8 cellular contexts compared by ENCODE assay signal in genomic region chr5:963673-964531, GRCh38. TPM values are rescaled to one million over a fixed set of nuclear protein-coding genes. Genes with fewer than 3 reads are reported as not detected.
A peak's percentile ranks its signal among the peaks of the same experiment; 100 is the strongest.
DNase-seq lines count a peak whose midpoint lies in the region; ATAC-seq and TF ChIP-seq lines count a peak whose summit lies in the region.

No MANE protein-coding gene starts in this region.

- no peaks in the 10 kb centered on the region for H4K20me1 ChIP-seq in GM23248 (ENCODE audit: insufficient read depth)

- H3F3A ChIP-seq in GM23248 (ENCODE audit: insufficient read depth): peaks cover 8% of the 10 kb centered on the region

- peaks cover 25% of the 10 kb centered on the region for H3K27me3 Mint-ChIP-seq in activated naive CD8-positive, alpha-beta T cell treated with anti-CD3 and anti-CD28 coated beads, Interleukin-2, amount 10 ng/mL, durations not matched to agents 7 days and 5 days
- peaks cover 15 to 54% (median 40%) of the 10 kb centered on the region in 5 donors for H3K27me3 Mint-ChIP-seq in naive thymus-derived CD8-positive, alpha-beta T cell

- H3K27ac ChIP-seq in GM23248: no peak overlapping the region

- no peaks in the 10 kb centered on the region for H3K9me3 ChIP-seq in GM23248 (ENCODE audit: low read depth)

- H3K4me3 ChIP-seq in GM23248 (no peak overlapping the region), NB4 (ENCODE audit: low read depth, low read length) (peak overlapping the region; percentile 60)

- H3K27me3 ChIP-seq in GM23248 (replicated peaks; ENCODE audit: insufficient read depth): peaks cover 39% of the 10 kb centered on the region

- H3K9me3 Mint-ChIP-seq in activated naive CD8-positive, alpha-beta T cell treated with anti-CD3 and anti-CD28 coated beads, Interleukin-2, amount 10 ng/mL, durations not matched to agents 7 days and 5 days: no peaks in the 10 kb centered on the region
- no peaks in the 10 kb centered on the region for H3K9me3 Mint-ChIP-seq in naive thymus-derived CD8-positive, alpha-beta T cell

- H3K4me2 ChIP-seq in GM23248 (ENCODE audit: unreplicated experiment): peak overlapping the region; percentile 67

- TF ChIP-seq POLR2A in NB4 (IDR thresholded peaks at IDR 0.05; ENCODE audit: extremely low read depth, insufficient read length): peak; percentile 85

- peak overlapping the region; percentile 81 for H3K4me3 Mint-ChIP-seq in activated naive CD8-positive, alpha-beta T cell treated with anti-CD3 and anti-CD28 coated beads, Interleukin-2, amount 10 ng/mL, durations not matched to agents 7 days and 5 days
- peak overlapping the region; percentile 72 to 89 (median 84) for H3K4me3 Mint-ChIP-seq in naive thymus-derived CD8-positive, alpha-beta T cell

- H3K27ac Mint-ChIP-seq in activated naive CD8-positive, alpha-beta T cell treated with anti-CD3 and anti-CD28 coated beads, Interleukin-2, amount 10 ng/mL, durations not matched to agents 7 days and 5 days: peak overlapping the region; percentile 98
- H3K27ac Mint-ChIP-seq in naive thymus-derived CD8-positive, alpha-beta T cell: peak overlapping the region in 9 of 10 donors; percentile 69 to 94 (median 90)

- H3K4me1 ChIP-seq in GM23248 (ENCODE audit: insufficient read depth): peaks cover 12% of the 10 kb centered on the region; the same call in 1 of the 2 replicates

- peak; percentile 93 for ATAC-seq in activated naive CD8-positive, alpha-beta T cell treated with anti-CD3 and anti-CD28 coated beads, Interleukin-2, amount 10 ng/mL, durations not matched to agents 7 days and 5 days (ENCODE audit: low read depth)
- peak; percentile 92 to 93 for ATAC-seq in naive thymus-derived CD8-positive, alpha-beta T cell
- ATAC-seq in GM18520 (IDR thresholded peaks at IDR 0.05; ENCODE audit: unreplicated experiment): no peak

- TF ChIP-seq CTCF in NB4 (IDR thresholded peaks at IDR 0.05; ENCODE audit: low read depth, low read length): no peak

- no peak overlapping the region for H3K9ac ChIP-seq in GM23248

- H3K36me3 Mint-ChIP-seq in activated naive CD8-positive, alpha-beta T cell treated with anti-CD3 and anti-CD28 coated beads, Interleukin-2, amount 10 ng/mL, durations not matched to agents 7 days and 5 days: no peaks in the 10 kb centered on the region
- H3K36me3 Mint-ChIP-seq in naive thymus-derived CD8-positive, alpha-beta T cell: no peaks in the 10 kb centered on the region

- WGBS in GM23248 (ENCODE audit: low coverage in 1 of 2, low lambda C conversion rate in 2 of 2, missing lambda C conversion rate in 2 of 2), 2 experiments: 14 to 17% methylated on average over 25 to 31 of the region's 31 CpGs

- POLR2A ChIA-PET in activated naive CD8-positive, alpha-beta T cell treated with anti-CD3 and anti-CD28 coated beads, Interleukin-2, amount 10 ng/mL, durations not matched to agents 7 days and 5 days (lab: Charles Lee): interaction anchor here (1.0 to 1.2 kb wide), 2 partner anchors 26 to 34 kb away, joined by 3 to 5 read pairs; no protein-coding TSS in a partner anchor
- POLR2A ChIA-PET in naive thymus-derived CD8-positive, alpha-beta T cell (lab: Charles Lee): no interaction called here

- DNase-seq in Daoy (ENCODE audit: low read depth) (peak; percentile 35), GM23248 (peak; percentile 73), NB4 (ENCODE audit: low read depth) (peak; percentile 100), SKM-1 treated with dmso at 0.1 percent for 144 hours (lab: John Stamatoyannopoulos, UW; ENCODE audit: unreplicated experiment) (no peak), epidermal melanocyte (ENCODE audit: insufficient read length, low spot score) (no peak)
- peak; percentile 76 for DNase-seq in activated naive CD8-positive, alpha-beta T cell treated with anti-CD3 and anti-CD28 coated beads, Interleukin-2, amount 10 ng/mL, durations not matched to agents 7 days and 5 days
- peak in 8 of 10 donors; percentile 44 to 80 (median 64) for DNase-seq in naive thymus-derived CD8-positive, alpha-beta T cell

- no peaks in the 10 kb centered on the region for H3K9me2 ChIP-seq in GM23248 (ENCODE audit: insufficient read depth)

- peaks cover 33% of the 10 kb centered on the region for H3K4me1 Mint-ChIP-seq in activated naive CD8-positive, alpha-beta T cell treated with anti-CD3 and anti-CD28 coated beads, Interleukin-2, amount 10 ng/mL, durations not matched to agents 7 days and 5 days
- peaks cover 15 to 27% (median 25%) of the 10 kb centered on the region in 4 donors for H3K4me1 Mint-ChIP-seq in naive thymus-derived CD8-positive, alpha-beta T cell

- no peaks in the 10 kb centered on the region for H3K79me2 ChIP-seq in GM23248 (ENCODE audit: insufficient read depth)

- H2AFZ ChIP-seq in GM23248: peak overlapping the region; percentile 11; the same call in 1 of the 2 replicates

- H3K36me3 ChIP-seq in GM23248 (ENCODE audit: low read depth): no peaks in the 10 kb centered on the region

- in situ Hi-C loops in GM23248 (cut with MboI): no loop called here

RNA-seq across cellular contexts. Expression of gene NKD2, which starts 44.7 kb away (rescaled TPM):
- total RNA-seq in Daoy (2014; rRNA removed; shearing (Covaris generic)): 0.45 and 1.3 TPM in 2 replicates
- total RNA-seq in GM23248 (2014; rRNA removed; shearing (Covaris generic)): not detected in 2 replicates
- polyA plus RNA-seq in GM23248 (2016; fragmentation: Nextera tagmentation; extraction: Ambion mirVana): not detected in 2 replicates
- total RNA-seq in activated naive CD8-positive, alpha-beta T cell treated with anti-CD3 and anti-CD28 coated beads, Interleukin-2, amount 10 ng/mL, durations not matched to agents 7 days and 5 days: under 1 TPM; 0.23 to 0.36 TPM
- total RNA-seq in naive thymus-derived CD8-positive, alpha-beta T cell: not detected
- under 1 TPM in 1 of 3 donors, not detected in 2; 0.14 TPM for polyA plus RNA-seq in naive thymus-derived CD8-positive, alpha-beta T cell

Comparison
In these comparisons a context has a peak if more than half of its experiments do, and no peak if none do; other contexts are left out.
1. DNase-seq: peak in Daoy (single experiment), GM23248 (single experiment), NB4 (single experiment), activated naive CD8-positive, alpha-beta T cell treated with anti-CD3 and anti-CD28 coated beads, Interleukin-2, amount 10 ng/mL, durations not matched to agents 7 days and 5 days (single experiment) and naive thymus-derived CD8-positive, alpha-beta T cell (8 of 10); none in SKM-1 treated with dmso at 0.1 percent for 144 hours (single experiment) and epidermal melanocyte (single experiment).